ENCODE assay signal across 14 cellular contexts in the genomic region with DNA sequence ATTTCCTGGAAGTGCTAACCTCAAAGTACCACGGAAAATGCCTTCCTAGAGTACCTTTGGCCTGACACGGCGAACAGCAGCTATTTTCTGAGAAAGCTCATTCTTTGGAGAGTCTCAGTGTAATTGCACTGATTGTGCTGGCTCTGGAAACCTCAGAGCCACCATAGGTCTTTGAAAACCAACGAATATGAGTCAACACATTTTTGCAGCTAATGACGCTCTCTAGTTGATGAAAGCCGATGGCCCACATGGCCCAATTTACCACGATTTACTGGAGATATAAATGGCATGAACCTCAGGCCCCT.
"Had no signal": no experiment of that assay in that cellular context is flagged by ENCODE, and none has a peak within 500 bp of the region (broad histone marks: within the 10 kb centered on the region; RNA-seq: fewer than 3 reads in every experiment).

No MANE protein-coding gene starts in this region.

- DNase-seq: amygdala; central memory CD4-positive, alpha-beta T cell; foreskin fibroblast; mesendoderm; natural killer cell; right cardiac atrium; small intestine; stimulated activated naive CD8-positive, alpha-beta T cell treated with anti-CD3 and anti-CD28 coated beads, Interleukin-15, Interleukin-2, amounts not matched to agents 100 U/mL and 50 U/mL, for 24 hours; T-helper 9 cell; trophoblast cell had no signal

- H3K27ac ChIP-seq: coronary artery, suprapubic skin had no signal

- H3K9me3 ChIP-seq: suprapubic skin had no signal

- H3K27me3 ChIP-seq: suprapubic skin had no signal

- H3K27ac Mint-ChIP-seq: activated naive CD8-positive, alpha-beta T cell; natural killer cell had no signal

- H3K4me1 ChIP-seq: suprapubic skin had no signal

- ATAC-seq: natural killer cell; right cardiac atrium; stimulated activated naive CD8-positive, alpha-beta T cell treated with anti-CD3 and anti-CD28 coated beads, Interleukin-15, Interleukin-2, amounts not matched to agents 100 U/mL and 50 U/mL, for 24 hours had no signal

- H3K36me3 Mint-ChIP-seq: activated naive CD8-positive, alpha-beta T cell; brain; natural killer cell had no signal

- H3K36me3 ChIP-seq: suprapubic skin had no signal

- H3K4me1 Mint-ChIP-seq: natural killer cell had no signal

- H3K4me3 ChIP-seq: coronary artery, suprapubic skin had no signal

- H3K4me3 Mint-ChIP-seq: activated naive CD8-positive, alpha-beta T cell; brain; natural killer cell had no signal

- H3K9me3 Mint-ChIP-seq: natural killer cell had no signal
